In the genomic region with DNA sequence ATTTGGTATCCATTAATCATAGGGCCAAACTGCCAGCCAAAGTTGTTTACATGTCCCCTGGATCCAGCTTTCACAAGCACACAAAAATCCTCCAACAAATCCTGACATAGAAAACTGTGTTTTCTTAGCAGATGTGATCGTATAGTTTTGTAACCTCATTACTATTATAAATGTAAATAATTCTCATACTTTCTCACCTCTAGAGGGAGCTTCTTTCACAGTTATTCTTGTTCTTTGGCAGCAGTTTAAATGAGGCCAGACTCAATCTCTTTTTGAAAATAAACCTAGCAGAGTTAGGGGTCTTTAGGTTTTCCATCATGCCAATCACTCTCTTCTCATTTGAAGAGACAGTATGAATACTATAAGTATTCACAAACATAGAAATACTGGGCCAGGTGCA, we compare ENCODE assay signal across 10 cellular contexts. TPM values are rescaled to one million over a fixed set of nuclear protein-coding genes. Genes with fewer than 3 reads are reported as not detected.
A peak's percentile ranks its signal among the peaks of the same experiment; 100 is the strongest.
DNase-seq lines count a peak whose midpoint lies in the region; ATAC-seq and TF ChIP-seq lines count a peak whose summit lies in the region.
"Had no signal": no experiment of that assay in that cellular context is flagged by ENCODE, and none has a peak within 500 bp of the region (broad histone marks: within the 10 kb centered on the region; RNA-seq: fewer than 3 reads in every experiment).

No MANE protein-coding gene starts in this region.

- no peak overlapping the region for H3K9ac ChIP-seq in OCI-LY1 (ENCODE audit: low read length)

- H3K4me2 ChIP-seq in OCI-LY1 (ENCODE audit: low read length), result no peak overlapping the region
- H3K4me2 ChIP-seq in hepatocyte, result no peak overlapping the region

- H3K79me2 ChIP-seq in OCI-LY1 (ENCODE audit: insufficient read depth, low read length) (no peaks in the 10 kb centered on the region), hepatocyte (no peaks in the 10 kb centered on the region)

- H3F3A ChIP-seq in OCI-LY1 (ENCODE audit: insufficient read depth, low read length), result no peaks in the 10 kb centered on the region

- H2AFZ ChIP-seq in OCI-LY1 (ENCODE audit: low read length), result no peak overlapping the region
- H2AFZ ChIP-seq in hepatocyte, result no peak overlapping the region

- H3K9me3 ChIP-seq in heart right ventricle, result no peaks in the 10 kb centered on the region
- no peaks in the 10 kb centered on the region for H3K9me3 ChIP-seq in OCI-LY1 (ENCODE audit: low read length)
- H3K9me3 ChIP-seq in hepatocyte (ENCODE audit: low read depth), result no peaks in the 10 kb centered on the region
- H3K9me3 ChIP-seq in suprapubic skin, result no peaks in the 10 kb centered on the region
- H3K9me3 ChIP-seq: sigmoid colon had no signal

- H3K27ac ChIP-seq in heart right ventricle, result no peak overlapping the region
- H3K27ac ChIP-seq in OCI-LY1 (ENCODE audit: low read depth, low read length, poor library complexity, severe bottlenecking), result peak overlapping the region; percentile 18
- H3K27ac ChIP-seq in hepatocyte, result no peak overlapping the region
- no peak overlapping the region for H3K27ac ChIP-seq in suprapubic skin
- H3K27ac ChIP-seq: sigmoid colon had no signal

- H3K4me1 ChIP-seq in heart right ventricle, result peaks cover 0 to 28% (median 0%) of the 10 kb centered on the region in 9 donors
- peaks cover 37% of the 10 kb centered on the region for H3K4me1 ChIP-seq in OCI-LY1 (ENCODE audit: insufficient read depth, low read length, severe bottlenecking)
- H3K4me1 ChIP-seq in hepatocyte (ENCODE audit: insufficient read depth), result peaks cover under 1% of the 10 kb centered on the region
- H3K4me1 ChIP-seq in suprapubic skin, result no peaks in the 10 kb centered on the region
- H3K4me1 ChIP-seq: sigmoid colon had no signal

- TF ChIP-seq CTCF in heart right ventricle (IDR thresholded peaks at IDR 0.05) (peak in 7 of 9 donors; percentile 11 to 69 (median 39)), OCI-LY1 (IDR thresholded peaks at IDR 0.05; ENCODE audit: low read length) (0 out of 2 replicates have a peak, but pooled peaks have one; percentile 22), hepatocyte (IDR thresholded peaks at IDR 0.05; ENCODE audit: poor library complexity) (peak; percentile 43), suprapubic skin (IDR thresholded peaks at IDR 0.05) (no peak)

- no peak for TF ChIP-seq POLR2A in suprapubic skin (IDR thresholded peaks at IDR 0.05)

- H3K9me2 ChIP-seq in OCI-LY1 (ENCODE audit: low read depth, low read length), result no peaks in the 10 kb centered on the region
- no peaks in the 10 kb centered on the region for H3K9me2 ChIP-seq in hepatocyte (replicated peaks; ENCODE audit: insufficient read depth)

- ATAC-seq in heart right ventricle (no peak), left cardiac atrium (no peak), esophagus mucosa (no peak)

- H4K20me1 ChIP-seq in OCI-LY1 (ENCODE audit: insufficient read depth, low read length) (no peaks in the 10 kb centered on the region), hepatocyte (ENCODE audit: insufficient read depth, poor library complexity, severe bottlenecking) (no peaks in the 10 kb centered on the region)

- intact Hi-C loops in heart right ventricle (cut with DNase I), result loop anchor here in 4 of 10 donors (2.0 to 5.0 kb wide), 2 partner anchors 120 to 121 kb away; no protein-coding TSS in a partner anchor
- intact Hi-C loops in left cardiac atrium (cut with DNase I), result loop anchor here (5.0 kb wide), 1 partner anchor 121 kb away; no protein-coding TSS in a partner anchor

- 39 to 72% methylated on average over 1 of the region's 1 CpG for WGBS in heart right ventricle, 2 donors
- WGBS in hepatocyte (ENCODE audit: low lambda C conversion rate, missing lambda C conversion rate), result 28% methylated on average over 1 of the region's 1 CpG
- 43% methylated on average over 1 of the region's 1 CpG for WGBS in suprapubic skin

- peaks cover 0 to 39% (median 5%) of the 10 kb centered on the region in 7 donors for H3K27me3 ChIP-seq in heart right ventricle
- no peaks in the 10 kb centered on the region for H3K27me3 ChIP-seq in OCI-LY1 (ENCODE audit: insufficient read depth, low read length)
- H3K27me3 ChIP-seq in hepatocyte, result no peaks in the 10 kb centered on the region
- peaks cover 12% of the 10 kb centered on the region for H3K27me3 ChIP-seq in suprapubic skin

- H3K4me3 ChIP-seq in heart right ventricle (no peak overlapping the region), OCI-LY1 (ENCODE audit: low read depth, low read length, poor library complexity, severe bottlenecking) (no peak overlapping the region), hepatocyte (no peak overlapping the region), suprapubic skin (no peak overlapping the region)
- H3K4me3 ChIP-seq: sigmoid colon had no signal

- no peak for DNase-seq in heart right ventricle
- DNase-seq in left cardiac atrium, result no peak
- DNase-seq in hepatocyte (ENCODE audit: low spot score), result peak; percentile 28
- DNase-seq in islet precursor cell, result no peak
- no peak for DNase-seq in HuH-7 (ENCODE audit: low spot score)
- DNase-seq in suprapubic skin (ENCODE audit: low spot score in 2 of 2), result no peak
- DNase-seq: activated naive CD8-positive, alpha-beta T cell treated with anti-CD3 and anti-CD28 coated beads, Interleukin-2, amount 10 ng/mL, durations not matched to agents 7 days and 5 days; sigmoid colon had no signal

- H3K36me3 ChIP-seq in heart right ventricle, result no peaks in the 10 kb centered on the region
- H3K36me3 ChIP-seq in OCI-LY1 (ENCODE audit: insufficient read depth, low read length), result no peaks in the 10 kb centered on the region
- H3K36me3 ChIP-seq in hepatocyte (replicated peaks; ENCODE audit: insufficient read depth, low read depth), result no peaks in the 10 kb centered on the region
- H3K36me3 ChIP-seq in suprapubic skin, result no peaks in the 10 kb centered on the region
- H3K36me3 ChIP-seq: sigmoid colon had no signal

- TF ChIP-seq EP300 in suprapubic skin (IDR thresholded peaks at IDR 0.05), result no peak

RNA-seq across cellular contexts. Expression of gene ZNF318, which starts 17.0 kb away (rescaled TPM):
- total RNA-seq in heart right ventricle, result 10 to 100 TPM in 9 of 10 donors, 1 to 10 TPM in 1; 9.3 to 20.4 (median 14.0) TPM
- polyA plus RNA-seq in heart right ventricle, result 10 to 100 TPM in 1 of 2 donors, 1 to 10 TPM in 1; 3.4 to 13.8 TPM
- total RNA-seq in left cardiac atrium, result 10 to 100 TPM in 1 of 2 donors, 1 to 10 TPM in 1; 9.8 to 10.0 TPM
- total RNA-seq in hepatocyte, result 13.4 and 14.4 TPM in 2 replicates
- polyA plus RNA-seq in hepatocyte, result 6.4 and 6.9 TPM in 2 replicates
- 5.0 TPM for total RNA-seq in esophagus mucosa
- total RNA-seq in suprapubic skin, result 10 to 100 TPM; 20.9 to 35.5 (median 24.8) TPM

RNA-seq across cellular contexts. Expression of gene ABCC10, which starts 40.8 kb away (rescaled TPM):
- total RNA-seq in heart right ventricle, result 10 to 100 TPM in 7 of 10 donors, 1 to 10 TPM in 3; 7.8 to 16.8 (median 10.9) TPM
- 10 to 100 TPM in 1 of 2 donors, 1 to 10 TPM in 1; 7.1 to 44.3 TPM for polyA plus RNA-seq in heart right ventricle
- total RNA-seq in left cardiac atrium, result 10 to 100 TPM; 12.5 to 13.7 TPM
- 16.7 and 17.6 TPM in 2 replicates for total RNA-seq in hepatocyte
- 33.3 and 41.3 TPM in 2 replicates for polyA plus RNA-seq in hepatocyte
- 18.3 TPM for total RNA-seq in esophagus mucosa
- 10 to 100 TPM; 16.1 to 39.1 (median 27.4) TPM for total RNA-seq in suprapubic skin

Comparison
In these comparisons a context has a peak if more than half of its experiments do, and no peak if none do; other contexts are left out.
1. CTCF ChIP-seq: peak in heart right ventricle (7 of 9), OCI-LY1 (single experiment) and hepatocyte (single experiment); none in suprapubic skin (0 of 2).